In the genomic region with DNA sequence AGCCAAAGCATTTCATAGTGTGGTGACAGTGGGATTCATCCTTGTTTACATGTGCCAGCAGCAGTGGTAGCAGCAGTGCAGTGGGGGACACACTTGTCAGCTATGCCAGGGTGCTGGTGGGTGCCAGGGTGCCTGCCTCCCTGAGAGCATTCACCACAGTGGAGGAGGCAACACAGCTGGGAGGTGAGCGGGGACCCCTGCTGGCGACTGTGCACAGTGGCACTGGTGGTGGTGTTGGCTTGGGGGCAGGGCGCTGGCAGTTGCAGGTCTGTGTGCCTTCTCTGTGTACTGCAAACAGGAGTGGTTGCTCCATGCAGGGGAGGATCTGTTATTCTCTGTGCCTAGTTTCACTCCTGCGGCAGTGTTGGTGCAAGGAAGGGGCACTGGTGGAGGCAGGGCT, we compare ENCODE assay signal across 9 cellular contexts. TPM values are rescaled to one million over a fixed set of nuclear protein-coding genes. Genes with fewer than 3 reads are reported as not detected.
DNase-seq lines count a peak whose midpoint lies in the region; ATAC-seq and TF ChIP-seq lines count a peak whose summit lies in the region.
"Had no signal": no experiment of that assay in that cellular context is flagged by ENCODE, and none has a peak within 500 bp of the region (broad histone marks: within the 10 kb centered on the region; RNA-seq: fewer than 3 reads in every experiment).

No MANE protein-coding gene starts in this region.

- H3K27ac ChIP-seq in SU-DHL-6 (ENCODE audit: low read depth, low read length) (no peak overlapping the region), iPS DF 6.9 (ENCODE audit: low read length) (no peak overlapping the region)

- no peak overlapping the region for H3K4me3 Mint-ChIP-seq in activated T-helper 17 cell treated with anti-CD3 and anti-CD28 coated beads, Interleukin-2, amount 50 U/mL, for 72 hours

- H3K36me3 Mint-ChIP-seq in activated T-helper 17 cell treated with anti-CD3 and anti-CD28 coated beads, Interleukin-2, amount 50 U/mL, for 72 hours (ENCODE audit: low read depth): peaks cover 29% of the 10 kb centered on the region

- no peaks in the 10 kb centered on the region for H3F3A ChIP-seq in SU-DHL-6 (ENCODE audit: insufficient read depth)

- DNase-seq in AG09309 (ENCODE audit: low read depth) (no peak), GM13976 (ENCODE audit: low spot score) (peak; percentile 11), iPS DF 6.9 (ENCODE audit: low read depth, low spot score) (peak; percentile 48), nucleus accumbens (lab: John Stamatoyannopoulos, UW) (no peak)
- DNase-seq: NCI-H187 treated with DMSO at 0.1 percent for 48 hours had no signal

- no peak overlapping the region for H3K27ac Mint-ChIP-seq in activated T-helper 17 cell treated with anti-CD3 and anti-CD28 coated beads, Interleukin-2, amount 50 U/mL, for 72 hours

- TF ChIP-seq CTCF in AG09309 (IDR thresholded peaks at IDR 0.05; ENCODE audit: control insufficient read depth, insufficient read depth, low read depth, low read length, missing control alignments): peak; percentile 23
- TF ChIP-seq CTCF in GM13976 (IDR thresholded peaks at IDR 0.05; ENCODE audit: borderline replicate concordance, control extremely low read depth, extremely low read depth, insufficient read depth, missing control alignments): no peak
- peak; percentile 15 for TF ChIP-seq CTCF in SU-DHL-6 (IDR thresholded peaks at IDR 0.05; ENCODE audit: insufficient read depth, low read length, poor library complexity, severe bottlenecking)

- H3K27me3 Mint-ChIP-seq in activated T-helper 17 cell treated with anti-CD3 and anti-CD28 coated beads, Interleukin-2, amount 50 U/mL, for 72 hours: no peaks in the 10 kb centered on the region

- in situ Hi-C loops in GM13976 (cut with MboI; ENCODE audit: low sequenced_read_pairs, unreplicated experiment): no loop called here

- H3K4me2 ChIP-seq in SU-DHL-6 (ENCODE audit: low read depth, low read length, poor library complexity, severe bottlenecking): no peak overlapping the region

- H3K4me3 ChIP-seq in AG09309 (ENCODE audit: control insufficient read depth, low read depth, low read length) (no peak overlapping the region), SU-DHL-6 (ENCODE audit: insufficient read depth, low read length, poor library complexity, severe bottlenecking) (no peak overlapping the region), iPS DF 6.9 (ENCODE audit: low read length) (no peak overlapping the region)

- H3K9me3 Mint-ChIP-seq in activated T-helper 17 cell treated with anti-CD3 and anti-CD28 coated beads, Interleukin-2, amount 50 U/mL, for 72 hours: peaks cover 35% of the 10 kb centered on the region

- H3K27me3 ChIP-seq in SU-DHL-6 (ENCODE audit: low read length) (no peaks in the 10 kb centered on the region), iPS DF 6.9 (ENCODE audit: control insufficient read depth, insufficient read depth, low read length) (no peaks in the 10 kb centered on the region)

- no CpG with 5 or more reads among the region's 4 CpGs for WGBS in iPS DF 6.9 (ENCODE audit: insufficient coverage, insufficient read length)

- peaks cover 7% of the 10 kb centered on the region; the same call in 1 of the 2 replicates for H3K36me3 ChIP-seq in SU-DHL-6 (ENCODE audit: low read length)
- H3K36me3 ChIP-seq in iPS DF 6.9 (ENCODE audit: control insufficient read depth, insufficient read depth, low read length): no peaks in the 10 kb centered on the region

- no peak for ATAC-seq in HG02981 (IDR thresholded peaks at IDR 0.05; ENCODE audit: unreplicated experiment)
- ATAC-seq in HG03095 (IDR thresholded peaks at IDR 0.05; ENCODE audit: unreplicated experiment): no peak
- no peak for ATAC-seq in activated T-helper 17 cell treated with anti-CD3 and anti-CD28 coated beads, Interleukin-2, amount 50 U/mL, for 72 hours (replicated peaks)

- peaks cover 4% of the 10 kb centered on the region for H3K4me1 ChIP-seq in iPS DF 6.9 (ENCODE audit: control insufficient read depth, insufficient read depth, low read length)

- H4K20me1 ChIP-seq in SU-DHL-6 (ENCODE audit: low read depth, low read length): no peaks in the 10 kb centered on the region

- peaks cover 23% of the 10 kb centered on the region; the same call in 1 of the 2 replicates for H3K79me2 ChIP-seq in SU-DHL-6 (ENCODE audit: insufficient read depth, low read length)

- H2AFZ ChIP-seq in SU-DHL-6 (ENCODE audit: low read depth, low read length, severe bottlenecking): no peak overlapping the region

- H3K9me3 ChIP-seq in SU-DHL-6 (ENCODE audit: insufficient read depth, low read length): peaks cover 14% of the 10 kb centered on the region; the same call in 1 of the 2 replicates
- H3K9me3 ChIP-seq in iPS DF 6.9 (ENCODE audit: control insufficient read depth, insufficient read depth, low read length): no peaks in the 10 kb centered on the region

- peaks cover 4% of the 10 kb centered on the region for H3K4me1 Mint-ChIP-seq in activated T-helper 17 cell treated with anti-CD3 and anti-CD28 coated beads, Interleukin-2, amount 50 U/mL, for 72 hours

- H3K9ac ChIP-seq in SU-DHL-6 (ENCODE audit: low read length): no peak overlapping the region

- no peaks in the 10 kb centered on the region for H3K9me2 ChIP-seq in SU-DHL-6 (replicated peaks; ENCODE audit: insufficient read depth, low read length)

RNA-seq across cellular contexts. Expression of a gene that starts 41.2 kb away (rescaled TPM):
- total RNA-seq in activated T-helper 17 cell treated with anti-CD3 and anti-CD28 coated beads, Interleukin-2, amount 50 U/mL, for 72 hours: 10 to 100 TPM; 10.1 to 17.0 TPM

RNA-seq across cellular contexts. Expression of a gene that starts 41.3 kb away (rescaled TPM):
- total RNA-seq in activated T-helper 17 cell treated with anti-CD3 and anti-CD28 coated beads, Interleukin-2, amount 50 U/mL, for 72 hours: 10 to 100 TPM; 25.1 to 42.1 TPM

Comparison
In these comparisons a context has a peak if more than half of its experiments do, and no peak if none do; other contexts are left out.
1. DNase-seq: peak in GM13976 (single experiment) and iPS DF 6.9 (single experiment); none in AG09309 (single experiment) and nucleus accumbens (0 of 56).